8 cellular contexts compared by ENCODE assay signal in genomic region chr7:128031901-128032604, GRCh38. TPM values are rescaled to one million over a fixed set of nuclear protein-coding genes. Genes with fewer than 3 reads are reported as not detected.
DNase-seq lines count a peak whose midpoint lies in the region; ATAC-seq, FAIRE-seq and TF ChIP-seq lines count a peak whose summit lies in the region.

No MANE protein-coding gene starts in this region.

- H3K27ac Mint-ChIP-seq in CD8-positive, alpha-beta T cell, result no peak overlapping the region
- H3K27ac Mint-ChIP-seq in IgD-negative memory B cell, result peak overlapping the region in 1 of 3 donors; percentile 6
- H3K27ac Mint-ChIP-seq in activated B cell treated with CpG ODN at 0.5 μM for 24 hours, result no peak overlapping the region

- peaks cover 4% of the 10 kb centered on the region for H3K27me3 Mint-ChIP-seq in CD8-positive, alpha-beta T cell (ENCODE audit: low read depth)
- H3K27me3 Mint-ChIP-seq in IgD-negative memory B cell (no peaks in the 10 kb centered on the region), activated B cell treated with CpG ODN at 0.5 μM for 24 hours (peaks cover 4% of the 10 kb centered on the region)

- H3K4me2 ChIP-seq in keratinocyte (ENCODE audit: control insufficient read depth, extremely low read depth, insufficient read depth, low read depth, low read length), result peak overlapping the region; percentile 57

- peak; percentile 12 to 63 (median 42) for DNase-seq in CD8-positive, alpha-beta T cell
- DNase-seq in GM20000 (ENCODE audit: low spot score), result peak; percentile 85
- peak; percentile 45 for DNase-seq in activated B cell treated with CpG ODN at 0.5 μM for 24 hours
- peak; percentile 61 for DNase-seq in cerebellar cortex (ENCODE audit: low spot score)
- DNase-seq in keratinocyte (ENCODE audit: low read depth, low spot score), result peak; percentile 38
- peak; percentile 36 to 43 for DNase-seq in stimulated activated CD4-positive, alpha-beta T cell treated with anti-CD3 and anti-CD28 coated beads, Interleukin-1b, Interleukin-23, amount 100 ng/mL, for 4 hours (ENCODE audit: low read depth in 2 of 2)
- DNase-seq in LoVo (ENCODE audit: low spot score), result no peak

- no peak for TF ChIP-seq CTCF in CD8-positive, alpha-beta T cell (IDR thresholded peaks at IDR 0.05)
- TF ChIP-seq CTCF in GM20000 (IDR thresholded peaks at IDR 0.05; ENCODE audit: extremely low read depth, missing control alignments) (no peak), activated B cell treated with CpG ODN at 0.5 μM for 24 hours (IDR thresholded peaks at IDR 0.05) (no peak), keratinocyte (optimal IDR thresholded peaks at IDR 0.05 in 1 of 3, IDR thresholded peaks at IDR 0.05 in 1 of 3, conservative IDR thresholded peaks at IDR 0.05 in 1 of 3; ENCODE audit: extremely low read depth in 1 of 3, insufficient read depth in 2 of 3, low read length in 3 of 3) (peak; percentile 27 to 45 (median 38))

- H3K9me3 Mint-ChIP-seq in CD8-positive, alpha-beta T cell, result no peaks in the 10 kb centered on the region
- H3K9me3 Mint-ChIP-seq in IgD-negative memory B cell (no peaks in the 10 kb centered on the region), activated B cell treated with CpG ODN at 0.5 μM for 24 hours (no peaks in the 10 kb centered on the region)

- dilution Hi-C loops in keratinocyte (cut with MboI; ENCODE audit: extremely low pct_ligation_motif_present, low sequenced_read_pairs), result no loop called here

- H3K4me1 Mint-ChIP-seq in CD8-positive, alpha-beta T cell (ENCODE audit: low read depth), result peaks cover 27% of the 10 kb centered on the region
- peaks cover 19 to 30% (median 27%) of the 10 kb centered on the region in 3 donors for H3K4me1 Mint-ChIP-seq in IgD-negative memory B cell
- peaks cover 26% of the 10 kb centered on the region for H3K4me1 Mint-ChIP-seq in activated B cell treated with CpG ODN at 0.5 μM for 24 hours

- intact Hi-C loops in CD8-positive, alpha-beta T cell (cut with DNase I, micrococcal nuclease), result loop anchor here in 1 of 2 experiments (10.0 kb wide), 1 partner anchor 327 kb away; no protein-coding TSS in a partner anchor
- intact Hi-C loops in activated B cell treated with CpG ODN at 0.5 μM for 24 hours (cut with micrococcal nuclease), result loop anchor here (2.0 to 5.0 kb wide), 4 partner anchors 75 to 323 kb away; no protein-coding TSS in a partner anchor

- H3K4me1 ChIP-seq in CD8-positive, alpha-beta T cell (ENCODE audit: insufficient read depth, low read length), result no peaks in the 10 kb centered on the region
- H3K4me1 ChIP-seq in keratinocyte (ENCODE audit: control insufficient read depth, extremely low read depth, insufficient read depth, low read length), result peaks cover 4% of the 10 kb centered on the region

- H3K4me3 Mint-ChIP-seq in CD8-positive, alpha-beta T cell, result peak overlapping the region; percentile 92
- peak overlapping the region; percentile 76 to 96 (median 90) for H3K4me3 Mint-ChIP-seq in IgD-negative memory B cell
- H3K4me3 Mint-ChIP-seq in activated B cell treated with CpG ODN at 0.5 μM for 24 hours, result peak overlapping the region; percentile 88

- H3K9ac ChIP-seq in keratinocyte (ENCODE audit: control insufficient read depth, extremely low read depth, insufficient read depth, low read length), result peak overlapping the region; percentile 28

- H2AFZ ChIP-seq in keratinocyte (ENCODE audit: control insufficient read depth, low read length), result no peak overlapping the region

- no peak for FAIRE-seq in keratinocyte (lab: Jason Lieb, UNC)

- H3K36me3 ChIP-seq in CD8-positive, alpha-beta T cell (ENCODE audit: insufficient read depth, low read length), result no peaks in the 10 kb centered on the region
- peaks cover 4 to 8% of the 10 kb centered on the region in 2 experiments for H3K36me3 ChIP-seq in keratinocyte (ENCODE audit: control insufficient read depth in 2 of 2, extremely low read depth in 1 of 2, insufficient read depth in 2 of 2, low read length in 2 of 2)

- H3K9me3 ChIP-seq in CD8-positive, alpha-beta T cell (ENCODE audit: low read length), result no peaks in the 10 kb centered on the region
- H3K9me3 ChIP-seq in keratinocyte (ENCODE audit: control insufficient read depth, low read depth, low read length), result no peaks in the 10 kb centered on the region

- H4K20me1 ChIP-seq in keratinocyte (ENCODE audit: control insufficient read depth, extremely low read depth, insufficient read depth, low read length), result peaks cover 12% of the 10 kb centered on the region

- peaks cover 5% of the 10 kb centered on the region for H3K79me2 ChIP-seq in keratinocyte (ENCODE audit: control insufficient read depth, insufficient read depth, low read length)

- no peaks in the 10 kb centered on the region for H3K27me3 ChIP-seq in CD8-positive, alpha-beta T cell (ENCODE audit: insufficient read depth, low read length)
- no peaks in the 10 kb centered on the region for H3K27me3 ChIP-seq in keratinocyte (ENCODE audit: control insufficient read depth, extremely low read depth, insufficient read depth, low read length)

- peak overlapping the region; percentile 37 for H3K4me3 ChIP-seq in CD8-positive, alpha-beta T cell (ENCODE audit: low read depth, low read length)
- peak overlapping the region in 2 of 3 experiments; percentile 9 to 29 for H3K4me3 ChIP-seq in keratinocyte (ENCODE audit: control insufficient read depth in 2 of 3, extremely low read depth in 1 of 3, insufficient read depth in 2 of 3, low read depth in 1 of 3, low read length in 3 of 3)

- ATAC-seq in CD8-positive, alpha-beta T cell, result peak; percentile 94
- peak; percentile 83 for ATAC-seq in activated B cell treated with CpG ODN at 0.5 μM for 24 hours (ENCODE audit: low read depth)

- CTCF ChIA-PET in CD8-positive, alpha-beta T cell (lab: Charles Lee), result interaction anchor here (1.0 kb wide), 1 partner anchor 324 kb away, joined by 3 read pairs; no protein-coding TSS in a partner anchor
- CTCF ChIA-PET in activated B cell treated with CpG ODN at 0.5 μM for 24 hours (lab: Charles Lee), result interaction anchor here (1.6 kb wide), 1 partner anchor 177 kb away, joined by 7 read pairs; no protein-coding TSS in a partner anchor

- H3K27ac ChIP-seq in CD8-positive, alpha-beta T cell (ENCODE audit: low read depth, low read length), result no peak overlapping the region
- H3K27ac ChIP-seq in keratinocyte (ENCODE audit: control insufficient read depth, insufficient read depth, low read length), result no peak overlapping the region

- no peaks in the 10 kb centered on the region for H3K9me1 ChIP-seq in keratinocyte (ENCODE audit: control insufficient read depth, extremely low read depth, insufficient read depth, low read length)

- peaks cover 10% of the 10 kb centered on the region for H3K36me3 Mint-ChIP-seq in CD8-positive, alpha-beta T cell
- H3K36me3 Mint-ChIP-seq in IgD-negative memory B cell (peaks cover 7% of the 10 kb centered on the region), activated B cell treated with CpG ODN at 0.5 μM for 24 hours (ENCODE audit: low read depth) (peaks cover 13% of the 10 kb centered on the region)

- POLR2A ChIA-PET in CD8-positive, alpha-beta T cell (lab: Charles Lee), result no interaction called here
- POLR2A ChIA-PET in activated B cell treated with CpG ODN at 0.5 μM for 24 hours (lab: Charles Lee), result no interaction called here

RNA-seq across cellular contexts. Expression of gene LRRC4, which starts 0.8 kb away (rescaled TPM):
- total RNA-seq in CD8-positive, alpha-beta T cell, result 1 to 10 TPM; 1.2 to 1.5 TPM
- polyA plus RNA-seq in IgD-negative memory B cell (not detected), keratinocyte (0.01 to 0.09 TPM (median 0.07 TPM) in 3 replicates)
- total RNA-seq in activated B cell treated with CpG ODN at 0.5 μM for 24 hours, result 0.07 and 0.16 TPM in 2 replicates
- not detected for polyA plus RNA-seq in keratinocyte (2011; ENCODE audit: low read depth)
- polyA plus RNA-seq in keratinocyte (2011; cell fraction: cytosol; rRNA removed), result 0.03 and 0.04 TPM in 2 replicates
- polyA plus RNA-seq in keratinocyte (2011; cell fraction: nucleus; rRNA removed), result 0.08 and 0.13 TPM in 2 replicates
- polyA plus RNA-seq in keratinocyte (2012; ENCODE audit: low replicate concordance), result 0.05 and 0.27 TPM in 2 replicates
- polyA minus RNA-seq in keratinocyte, result 0.03 to 0.40 TPM (median 0.20 TPM) in 3 replicates
- polyA minus RNA-seq in keratinocyte (2011; cell fraction: cytosol; rRNA and poly(A)+ RNA removed), result not detected
- polyA minus RNA-seq in keratinocyte (2011; cell fraction: nucleus; rRNA and poly(A)+ RNA removed), result not detected in 2 replicates

Comparison
In these comparisons a context has a peak if more than half of its experiments do, and no peak if none do; other contexts are left out.
1. CTCF ChIP-seq: peak in keratinocyte (3 of 3); none in CD8-positive, alpha-beta T cell (single experiment), GM20000 (single experiment) and activated B cell treated with CpG ODN at 0.5 μM for 24 hours (single experiment).
2. Peak in every context shown above with its lines, with median percentiles within 50 percentile points of each other: H3K4me3 Mint-ChIP-seq.